20 cellular contexts compared by ENCODE assay signal in the genomic region with DNA sequence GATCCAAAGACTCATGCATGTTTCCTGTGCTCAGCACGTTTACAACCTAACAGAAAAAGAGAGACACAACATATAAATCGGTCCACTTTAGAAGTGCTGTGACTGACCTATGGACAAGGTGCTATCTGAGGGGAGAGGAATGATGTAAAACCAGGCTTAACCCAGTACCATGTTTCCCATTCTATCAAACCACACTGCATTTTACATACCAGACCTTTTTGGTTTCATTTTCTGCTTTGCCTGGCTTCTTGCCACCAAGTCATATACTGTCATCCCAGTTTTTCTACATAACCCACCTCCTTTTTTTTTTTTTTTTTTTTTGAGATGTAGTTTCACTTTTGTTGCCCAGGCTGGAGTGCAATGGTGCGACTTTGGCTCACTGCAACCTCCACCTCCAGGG.
A peak's percentile ranks its signal among the peaks of the same experiment; 100 is the strongest.
DNase-seq lines count a peak whose midpoint lies in the region; ATAC-seq and TF ChIP-seq lines count a peak whose summit lies in the region.
"Had no signal": no experiment of that assay in that cellular context is flagged by ENCODE, and none has a peak within 500 bp of the region (broad histone marks: within the 10 kb centered on the region; RNA-seq: fewer than 3 reads in every experiment).

No MANE protein-coding gene starts in this region.

- ATAC-seq in DND-41 (ENCODE audit: insufficient read depth, low read depth) = peak; percentile 93
- no peak for ATAC-seq in T-helper 17 cell
- ATAC-seq: HCT116, heart left ventricle, SK-N-SH treated with all-trans-retinoic acid at 6 μM for 48 hours had no signal

- peak; percentile 0 for DNase-seq in A172 (ENCODE audit: low spot score)
- peak; percentile 67 for DNase-seq in DND-41
- DNase-seq in T-helper 17 cell = no peak
- peak; percentile 6 for DNase-seq in epithelial cell of esophagus (ENCODE audit: low read depth)
- DNase-seq in NCI-H446 treated with DMSO at 0.1 percent for 48 hours (lab: John Stamatoyannopoulos, UW) = no peak
- no peak for DNase-seq in NCI-H128 (lab: John Stamatoyannopoulos, UW; ENCODE audit: unreplicated experiment)
- no peak for DNase-seq in middle frontal gyrus (ENCODE audit: extremely low spot score, low spot score)
- no peak for DNase-seq in islet precursor cell
- DNase-seq: AML-193; effector CD8-positive, alpha-beta T cell; heart left ventricle; NCI-H2029 treated with DMSO at 0.1 percent for 48 hours; NCI-H524; stimulated activated CD4-positive, alpha-beta T cell treated with anti-CD3 and anti-CD28 coated beads, Interleukin-12 subunit alpha, Interleukin-12 subunit beta, amount 100 ng/mL, for 4 hours had no signal

- H4K20me1 ChIP-seq in DND-41 (ENCODE audit: insufficient read depth, low read length) = no peaks in the 10 kb centered on the region

- peak overlapping the region; percentile 61 for H2AFZ ChIP-seq in DND-41 (ENCODE audit: low read depth, low read length)

- peak overlapping the region in 1 of 2 experiments; percentile 42; a peak in 2 of 4 replicates for H3K4me3 ChIP-seq in DND-41 (ENCODE audit: low read depth in 1 of 2, low read length in 2 of 2)
- H3K4me3 ChIP-seq in epithelial cell of esophagus (ENCODE audit: low read length) = no peak overlapping the region
- H3K4me3 ChIP-seq: cardiac muscle cell, heart left ventricle had no signal

- H3K9me3 ChIP-seq in DND-41 (ENCODE audit: insufficient read depth, low read length, severe bottlenecking) (no peaks in the 10 kb centered on the region), T-helper 17 cell (ENCODE audit: control insufficient read depth, low read length, poor library complexity, severe bottlenecking) (no peaks in the 10 kb centered on the region)

- H3K9ac ChIP-seq in DND-41 (ENCODE audit: low read depth, low read length) = no peak overlapping the region; the same call in 1 of the 2 replicates

- H3K27me3 Mint-ChIP-seq in T-helper 17 cell = no peaks in the 10 kb centered on the region
- H3K27me3 Mint-ChIP-seq: memory B cell had no signal

- H3K79me2 ChIP-seq in DND-41 (ENCODE audit: insufficient read depth, low read length) = no peaks in the 10 kb centered on the region

- H3K36me3 Mint-ChIP-seq in T-helper 17 cell (ENCODE audit: low read depth) = peaks cover 3% of the 10 kb centered on the region

- TF ChIP-seq CTCF in DND-41 (IDR thresholded peaks at IDR 0.05; ENCODE audit: borderline replicate concordance, extremely low read depth, low read length, poor library complexity, severe bottlenecking) = no peak
- TF ChIP-seq CTCF in epithelial cell of esophagus (IDR thresholded peaks at IDR 0.05; ENCODE audit: insufficient read depth, low read depth, low read length, missing control alignments) = no peak

- peaks cover 11% of the 10 kb centered on the region for H3K4me1 ChIP-seq in DND-41 (ENCODE audit: insufficient read depth, low read length)
- H3K4me1 ChIP-seq: heart left ventricle had no signal

- H3K4me2 ChIP-seq in DND-41 (ENCODE audit: insufficient read depth, low read length) = peak overlapping the region; percentile 56

- H3K4me1 Mint-ChIP-seq in T-helper 17 cell = peaks cover 2% of the 10 kb centered on the region
- H3K4me1 Mint-ChIP-seq: neural crest cell had no signal

- peak overlapping the region; percentile 37 for H3K27ac Mint-ChIP-seq in T-helper 17 cell
- H3K27ac Mint-ChIP-seq: memory B cell had no signal

- peak overlapping the region; percentile 53 for H3K4me3 Mint-ChIP-seq in T-helper 17 cell
- H3K4me3 Mint-ChIP-seq: memory B cell, neural crest cell had no signal

- peak overlapping the region; percentile 54 for H3K27ac ChIP-seq in DND-41 (ENCODE audit: low read length)
- H3K27ac ChIP-seq: cardiac muscle cell, heart left ventricle, VCaP had no signal

- H3K27me3 ChIP-seq in DND-41 (ENCODE audit: insufficient read depth, low read length, poor library complexity) = no peaks in the 10 kb centered on the region
- H3K27me3 ChIP-seq: cardiac muscle cell had no signal

- no peaks in the 10 kb centered on the region for H3K36me3 ChIP-seq in DND-41 (ENCODE audit: insufficient read depth, low read length)
- H3K36me3 ChIP-seq: cardiac muscle cell, heart left ventricle had no signal

Comparison
In these comparisons a context has a peak if more than half of its experiments do, and no peak if none do; other contexts are left out.
1. DNase-seq: peak in A172 (single experiment), DND-41 (single experiment) and epithelial cell of esophagus (single experiment); none in T-helper 17 cell (0 of 3), NCI-H446 treated with DMSO at 0.1 percent for 48 hours (single experiment), NCI-H128 (single experiment), middle frontal gyrus (single experiment) and islet precursor cell (single experiment).